ENCODE assay signal across 8 cellular contexts in genomic region chr1:157580179-157580827, GRCh38. TPM values are rescaled to one million over a fixed set of nuclear protein-coding genes. Genes with fewer than 3 reads are reported as not detected.
DNase-seq lines count a peak whose midpoint lies in the region; ATAC-seq, FAIRE-seq and TF ChIP-seq lines count a peak whose summit lies in the region.

No MANE protein-coding gene starts in this region.

- FAIRE-seq in endometrium (lab: Jason Lieb, UNC), result peak; percentile 41

- peak; percentile 70 for TF ChIP-seq CTCF in RWPE1 (conservative IDR thresholded peaks at IDR 0.05; ENCODE audit: low read depth)

- H3K27ac ChIP-seq in RWPE1, result no peak overlapping the region

- CTCF ChIA-PET in RWPE1 (lab: Yijun Ruan, JAX), result interaction anchor here (0.5 to 1.6 kb wide), 23 partner anchors 8 to 545 kb away, joined by 3 to 12 read pairs (median 4); no protein-coding TSS in a partner anchor

- POLR2A ChIA-PET in RWPE1 (lab: Yijun Ruan, JAX; ENCODE audit: low non-redundant PET), result no interaction called here

- no peak for ATAC-seq in HG02885 (IDR thresholded peaks at IDR 0.05; ENCODE audit: poor library complexity, unreplicated experiment)

- peak; percentile 3 for DNase-seq in stimulated activated CD4-positive, alpha-beta T cell treated with anti-CD3 and anti-CD28 coated beads, Interleukin-1b, Interleukin-23, amount 100 ng/mL, for 48 hours
- DNase-seq in stimulated activated CD4-positive, alpha-beta T cell treated with anti-CD3 and anti-CD28 coated beads, Interleukin-2, amount 100 ng/mL, for 24 hours, result no peak
- DNase-seq in LoVo (ENCODE audit: low spot score) (peak; percentile 77), RWPE1 (ENCODE audit: low spot score) (peak; percentile 61), myocyte (ENCODE audit: low read depth) (peak; percentile 65), ureter (ENCODE audit: low spot score) (no peak)

RNA-seq across cellular contexts. Expression of gene FCRL4, which starts 17.6 kb away (rescaled TPM):
- total RNA-seq in myocyte (not detected in 2 replicates), ureter (not detected)
- not detected for polyA plus RNA-seq in myocyte (2012)

RNA-seq across cellular contexts. Expression of gene FCRL5, which starts 28.0 kb away (rescaled TPM):
- not detected in 2 replicates for total RNA-seq in myocyte
- not detected for polyA plus RNA-seq in myocyte (2012)
- total RNA-seq in ureter, result 3.8 TPM

Comparison
In these comparisons a context has a peak if more than half of its experiments do, and no peak if none do; other contexts are left out.
1. DNase-seq: peak in stimulated activated CD4-positive, alpha-beta T cell treated with anti-CD3 and anti-CD28 coated beads, Interleukin-1b, Interleukin-23, amount 100 ng/mL, for 48 hours (single experiment), LoVo (single experiment), RWPE1 (single experiment) and myocyte (single experiment); none in stimulated activated CD4-positive, alpha-beta T cell treated with anti-CD3 and anti-CD28 coated beads, Interleukin-2, amount 100 ng/mL, for 24 hours (0 of 2) and ureter (single experiment).